In the genomic region with DNA sequence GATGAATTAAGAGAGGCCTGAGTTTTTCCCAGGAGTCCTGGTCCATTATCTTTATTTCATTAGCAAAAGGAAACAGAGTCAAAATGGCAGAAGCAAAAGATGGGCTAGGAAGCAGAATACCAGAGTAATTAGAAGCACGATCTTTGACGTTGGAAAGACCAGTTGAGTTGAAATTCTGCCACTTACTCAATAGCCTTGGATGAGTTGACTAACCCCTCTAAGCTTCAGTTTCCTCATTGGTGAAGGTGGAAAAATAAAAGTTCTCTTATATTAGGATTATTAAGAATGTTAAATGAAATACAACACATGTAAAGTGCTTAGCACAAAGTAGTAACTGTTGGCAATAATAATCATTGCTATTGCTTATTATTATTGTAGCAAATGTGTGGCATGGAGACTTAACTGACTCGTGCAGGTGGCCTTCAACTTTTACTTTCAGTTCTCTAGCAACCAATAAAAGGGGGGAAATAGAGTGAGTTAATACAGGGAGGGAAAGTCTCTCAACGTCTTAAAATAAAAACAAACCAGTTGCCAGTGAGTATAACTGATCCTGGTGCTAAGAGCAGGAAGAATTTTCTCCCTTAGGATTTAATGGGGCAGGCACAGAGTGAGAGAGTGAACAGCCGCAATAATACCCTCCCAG, we compare ENCODE assay signal across 7 cellular contexts. TPM values are rescaled to one million over a fixed set of nuclear protein-coding genes. Genes with fewer than 3 reads are reported as not detected.
DNase-seq lines count a peak whose midpoint lies in the region; ATAC-seq and TF ChIP-seq lines count a peak whose summit lies in the region.
"Not testable (repeated sequence)": the region's sequence is repeated elsewhere in the genome, so short reads cannot be mapped to it uniquely, and the experiment has no call there.

No MANE protein-coding gene starts in this region.

- peak overlapping the region; percentile 9 for H3K4me3 ChIP-seq in OCI-LY1 (ENCODE audit: low read depth, low read length, poor library complexity, severe bottlenecking)

- not testable (repeated sequence) for H3F3A ChIP-seq in OCI-LY1 (ENCODE audit: insufficient read depth, low read length)

- peak overlapping the region; percentile 59 to 86 for H3K4me3 Mint-ChIP-seq in activated T-cell treated with anti-CD3 and anti-CD28 coated beads, Interleukin-2, amount 50 U/mL, for 72 hours
- H3K4me3 Mint-ChIP-seq in immature natural killer cell: peak overlapping the region; percentile 60 to 79 (median 64)

- not testable (repeated sequence) for TF ChIP-seq CTCF in OCI-LY1 (IDR thresholded peaks at IDR 0.05; ENCODE audit: low read length)

- H3K9me3 Mint-ChIP-seq in activated T-cell treated with anti-CD3 and anti-CD28 coated beads, Interleukin-2, amount 50 U/mL, for 72 hours; immature natural killer cell: not testable (repeated sequence)

- not testable (repeated sequence) for H3K36me3 ChIP-seq in OCI-LY1 (ENCODE audit: insufficient read depth, low read length)

- not testable (repeated sequence) for DNase-seq in activated T-cell treated with anti-CD3 and anti-CD28 coated beads, Interleukin-2, amount 50 U/mL, for 72 hours; immature natural killer cell

- peak overlapping the region; percentile 27 for H2AFZ ChIP-seq in OCI-LY1 (ENCODE audit: low read length)

- not testable (repeated sequence) for TF ChIP-seq POLR2A in GM18505 (IDR thresholded peaks at IDR 0.05; ENCODE audit: borderline replicate concordance, extremely low read depth, insufficient read depth, insufficient read length)

- H3K9me3 ChIP-seq in OCI-LY1 (ENCODE audit: low read length): not testable (repeated sequence)

- H4K20me1 ChIP-seq in OCI-LY1 (ENCODE audit: insufficient read depth, low read length): not testable (repeated sequence)

- H3K79me2 ChIP-seq in OCI-LY1 (ENCODE audit: insufficient read depth, low read length): not testable (repeated sequence)

- not testable (repeated sequence) for H3K36me3 Mint-ChIP-seq in activated T-cell treated with anti-CD3 and anti-CD28 coated beads, Interleukin-2, amount 50 U/mL, for 72 hours (ENCODE audit: insufficient read depth in 2 of 2); immature natural killer cell

- not testable (repeated sequence) for H3K27me3 Mint-ChIP-seq in activated T-cell treated with anti-CD3 and anti-CD28 coated beads, Interleukin-2, amount 50 U/mL, for 72 hours (ENCODE audit: low read depth); immature natural killer cell (ENCODE audit: low read depth in 3 of 3)

- H3K27ac Mint-ChIP-seq in activated T-cell treated with anti-CD3 and anti-CD28 coated beads, Interleukin-2, amount 50 U/mL, for 72 hours: peak overlapping the region; percentile 79
- peak overlapping the region in 5 of 6 donors; percentile 22 to 79 (median 67) for H3K27ac Mint-ChIP-seq in immature natural killer cell

- H3K4me1 ChIP-seq in OCI-LY1 (ENCODE audit: insufficient read depth, low read length, severe bottlenecking): peaks cover 14% of the 10 kb centered on the region

- ATAC-seq in GM18505 (IDR thresholded peaks at IDR 0.05; ENCODE audit: unreplicated experiment): peak; percentile 64
- ATAC-seq in GM19455 (IDR thresholded peaks at IDR 0.05; ENCODE audit: unreplicated experiment): peak; percentile 79
- ATAC-seq in HG02759 (IDR thresholded peaks at IDR 0.05; ENCODE audit: unreplicated experiment): peak; percentile 75
- ATAC-seq in HG03432 (IDR thresholded peaks at IDR 0.05; ENCODE audit: unreplicated experiment): peak; percentile 84
- ATAC-seq in activated T-cell treated with anti-CD3 and anti-CD28 coated beads, Interleukin-2, amount 50 U/mL, for 72 hours (replicated peaks in 1 of 2): peak in 1 of 2 donors; percentile 33

- not testable (repeated sequence) for H3K27ac ChIP-seq in OCI-LY1 (ENCODE audit: low read depth, low read length, poor library complexity, severe bottlenecking)

- H3K9me2 ChIP-seq in OCI-LY1 (ENCODE audit: low read depth, low read length): not testable (repeated sequence)

- H3K4me1 Mint-ChIP-seq in activated T-cell treated with anti-CD3 and anti-CD28 coated beads, Interleukin-2, amount 50 U/mL, for 72 hours (ENCODE audit: low read depth): peaks cover 12% of the 10 kb centered on the region
- H3K4me1 Mint-ChIP-seq in immature natural killer cell: peaks cover 7 to 13% of the 10 kb centered on the region in 2 donors

- H3K9ac ChIP-seq in OCI-LY1 (ENCODE audit: low read length): not testable (repeated sequence)

- peak overlapping the region; percentile 60 for H3K4me2 ChIP-seq in OCI-LY1 (ENCODE audit: low read length)

- H3K27me3 ChIP-seq in OCI-LY1 (ENCODE audit: insufficient read depth, low read length): not testable (repeated sequence)

RNA-seq across cellular contexts. Expression of a gene that starts 50.8 kb away (rescaled TPM):
- 10 to 100 TPM; 21.7 to 23.2 TPM for total RNA-seq in activated T-cell treated with anti-CD3 and anti-CD28 coated beads, Interleukin-2, amount 50 U/mL, for 72 hours
- 10 to 100 TPM; 18.4 to 31.5 (median 24.8) TPM for polyA plus RNA-seq in immature natural killer cell
